Comparison of ENCODE assay signal across 9 cellular contexts in genomic region chr1:228100822-228101613, GRCh38. TPM values are rescaled to one million over a fixed set of nuclear protein-coding genes. Genes with fewer than 3 reads are reported as not detected.
A peak's percentile ranks its signal among the peaks of the same experiment; 100 is the strongest.
DNase-seq lines count a peak whose midpoint lies in the region; ATAC-seq, FAIRE-seq and TF ChIP-seq lines count a peak whose summit lies in the region.
"Had no signal": no experiment of that assay in that cellular context is flagged by ENCODE, and none has a peak within 500 bp of the region (broad histone marks: within the 10 kb centered on the region; RNA-seq: fewer than 3 reads in every experiment).

No MANE protein-coding gene starts in this region.

- CTCF ChIA-PET in RWPE1 (lab: Yijun Ruan, JAX): interaction anchor here (1.4 kb wide), 1 partner anchor 102 kb away, joined by 9 read pairs; no protein-coding TSS in a partner anchor

- no peak for DNase-seq in activated T-cell treated with anti-CD3 and anti-CD28 coated beads, Interleukin-2, amount 50 U/mL, for 4 hours
- DNase-seq in activated T-cell treated with anti-CD3 and anti-CD28 coated beads, Interleukin-2, amount 50 U/mL, for 1 hour: no peak
- DNase-seq in RWPE1 (ENCODE audit: low spot score) (no peak), frontal cortex (ENCODE audit: low spot score in 2 of 2) (peak; percentile 8 to 28), foreskin melanocyte (no peak), Peyer's patch (no peak), SHP77 (lab: John Stamatoyannopoulos, UW) (no peak)
- DNase-seq: uterus had no signal

- H3K27me3 Mint-ChIP-seq in activated T-cell treated with anti-CD3 and anti-CD28 coated beads, Interleukin-2, amount 50 U/mL, for 4 hours (ENCODE audit: low read depth): no peaks in the 10 kb centered on the region

- no peak for TF ChIP-seq POLR2A in Peyer's patch (IDR thresholded peaks at IDR 0.05)

- peaks cover 16% of the 10 kb centered on the region for H3K36me3 Mint-ChIP-seq in activated T-cell treated with anti-CD3 and anti-CD28 coated beads, Interleukin-2, amount 50 U/mL, for 4 hours (ENCODE audit: insufficient read depth)

- POLR2A ChIA-PET in RWPE1 (lab: Yijun Ruan, JAX; ENCODE audit: low non-redundant PET): no interaction called here

- no peaks in the 10 kb centered on the region for H3K9me3 Mint-ChIP-seq in activated T-cell treated with anti-CD3 and anti-CD28 coated beads, Interleukin-2, amount 50 U/mL, for 4 hours

- H3K9ac ChIP-seq in stomach smooth muscle (ENCODE audit: low read length in 2 of 2): no peak overlapping the region

- H3K4me1 ChIP-seq in stomach smooth muscle (ENCODE audit: control insufficient read depth, insufficient read depth, low read length) (peaks cover 34% of the 10 kb centered on the region), Peyer's patch (peaks cover 4 to 31% (median 8%) of the 10 kb centered on the region in 4 donors)

- FAIRE-seq in frontal cortex (lab: Jason Lieb, UNC): no peak

- H3K9me3 ChIP-seq in stomach smooth muscle (ENCODE audit: control insufficient read depth in 2 of 2, low read length in 2 of 2): no peaks in the 10 kb centered on the region
- no peaks in the 10 kb centered on the region for H3K9me3 ChIP-seq in Peyer's patch
- H3K9me3 ChIP-seq: uterus had no signal

- no peak for ATAC-seq in activated T-cell treated with anti-CD3 and anti-CD28 coated beads, Interleukin-2, amount 50 U/mL, for 4 hours

- peak overlapping the region; percentile 78 for H3K4me3 Mint-ChIP-seq in activated T-cell treated with anti-CD3 and anti-CD28 coated beads, Interleukin-2, amount 50 U/mL, for 4 hours

- TF ChIP-seq CTCF in RWPE1 (conservative IDR thresholded peaks at IDR 0.05; ENCODE audit: low read depth): no peak
- no peak for TF ChIP-seq CTCF in Peyer's patch (IDR thresholded peaks at IDR 0.05)

- H3K4me1 Mint-ChIP-seq in activated T-cell treated with anti-CD3 and anti-CD28 coated beads, Interleukin-2, amount 50 U/mL, for 4 hours (ENCODE audit: low read depth): peaks cover 20% of the 10 kb centered on the region

- H3K36me3 ChIP-seq in stomach smooth muscle (ENCODE audit: control insufficient read depth in 2 of 2, insufficient read depth in 2 of 2, low read length in 2 of 2) (peaks cover 22 to 35% of the 10 kb centered on the region in 2 donors), Peyer's patch (peaks cover 0 to 53% (median 0%) of the 10 kb centered on the region in 3 donors)
- H3K36me3 ChIP-seq: uterus had no signal

- no peak overlapping the region for H3K4me3 ChIP-seq in stomach smooth muscle (ENCODE audit: low read length in 2 of 2)
- H3K4me3 ChIP-seq in Peyer's patch: peak overlapping the region in 2 of 4 donors; percentile 79 to 83

- H3K27ac ChIP-seq in RWPE1 (peak overlapping the region; percentile 84), stomach smooth muscle (ENCODE audit: low read length) (peak overlapping the region; percentile 11), Peyer's patch (peak overlapping the region in 2 of 4 donors; percentile 92 to 94)

- H3K27me3 ChIP-seq in stomach smooth muscle (ENCODE audit: control insufficient read depth in 1 of 2, insufficient read depth in 2 of 2, low read length in 2 of 2): no peaks in the 10 kb centered on the region
- no peaks in the 10 kb centered on the region for H3K27me3 ChIP-seq in Peyer's patch
- H3K27me3 ChIP-seq: uterus had no signal

RNA-seq across cellular contexts. Expression of gene C1orf35, which starts 2.1 kb away (rescaled TPM):
- total RNA-seq in activated T-cell treated with anti-CD3 and anti-CD28 coated beads, Interleukin-2, amount 50 U/mL, for 4 hours: 10 to 100 TPM; 41.0 to 41.9 (median 41.7) TPM
- total RNA-seq in frontal cortex (4.1 TPM), Peyer's patch (10 to 100 TPM in 3 of 4 donors, 1 to 10 TPM in 1; 6.0 to 19.8 (median 16.2) TPM)

RNA-seq across cellular contexts. Expression of gene MRPL55, which starts 8.1 kb away (rescaled TPM):
- total RNA-seq in activated T-cell treated with anti-CD3 and anti-CD28 coated beads, Interleukin-2, amount 50 U/mL, for 4 hours: 10 to 100 TPM; 82.3 to 93.0 (median 89.5) TPM
- total RNA-seq in frontal cortex: 33.4 TPM
- 10 to 100 TPM; 70.1 to 99.6 (median 80.8) TPM for total RNA-seq in Peyer's patch

RNA-seq across cellular contexts. Expression of gene ARF1, which starts 18.5 kb away (rescaled TPM):
- 100 to 1,000 TPM; 404 to 411 (median 408) TPM for total RNA-seq in activated T-cell treated with anti-CD3 and anti-CD28 coated beads, Interleukin-2, amount 50 U/mL, for 4 hours
- total RNA-seq in frontal cortex (107 TPM), Peyer's patch (100 to 1,000 TPM; 243 to 434 (median 392) TPM)

RNA-seq across cellular contexts. Expression of gene GUK1, which starts 39.1 kb away (rescaled TPM):
- 100 to 1,000 TPM; 219 to 248 (median 242) TPM for total RNA-seq in activated T-cell treated with anti-CD3 and anti-CD28 coated beads, Interleukin-2, amount 50 U/mL, for 4 hours
- total RNA-seq in frontal cortex (130 TPM), Peyer's patch (100 to 1,000 TPM; 206 to 232 (median 224) TPM)

RNA-seq across cellular contexts. Expression of gene GJC2, which starts 48.7 kb away (rescaled TPM):
- total RNA-seq in activated T-cell treated with anti-CD3 and anti-CD28 coated beads, Interleukin-2, amount 50 U/mL, for 4 hours: under 1 TPM; 0.49 to 0.79 (median 0.53) TPM
- 0.82 TPM for total RNA-seq in frontal cortex
- total RNA-seq in Peyer's patch: under 1 TPM in 2 of 4 donors, not detected in 2; 0.88 to 0.94 TPM

Comparison
In these comparisons a context has a peak if more than half of its experiments do, and no peak if none do; other contexts are left out.
1. DNase-seq: peak in frontal cortex (2 of 2); none in activated T-cell treated with anti-CD3 and anti-CD28 coated beads, Interleukin-2, amount 50 U/mL, for 4 hours (single experiment), activated T-cell treated with anti-CD3 and anti-CD28 coated beads, Interleukin-2, amount 50 U/mL, for 1 hour (single experiment), RWPE1 (single experiment), foreskin melanocyte (single experiment), Peyer's patch (0 of 3) and SHP77 (0 of 2).